In genomic region chr4:13067077-13067476, GRCh38 we compare ENCODE assay signal across 36 cellular contexts.
"Had no signal": no experiment of that assay in that cellular context is flagged by ENCODE, and none has a peak within 500 bp of the region (broad histone marks: within the 10 kb centered on the region; RNA-seq: fewer than 3 reads in every experiment).

No MANE protein-coding gene starts in this region.

- H3K27me3 ChIP-seq: MG63 had no signal

- DNase-seq: MG63, MM.1S, MV-4-11, NCI-H1048, NCI-H1092, NCI-H1092 treated with DMSO at 0.1 percent for 48 hours, NCI-H1105, NCI-H1105 treated with DMSO at 0.1 percent for 48 hours, NCI-H1417, NCI-H1417 treated with DMSO at 0.1 percent for 48 hours, NCI-H1436, NCI-H1436 treated with DMSO at 0.1 percent for 48 hours, NCI-H146, NCI-H1694, NCI-H1694 treated with DMSO at 0.1 percent for 48 hours, NCI-H187, NCI-H187 treated with DMSO at 0.1 percent for 48 hours, NCI-H1930, NCI-H2029, NCI-H2029 treated with DMSO at 0.1 percent for 48 hours, NCI-H2081, NCI-H2081 treated with DMSO at 0.1 percent for 48 hours, NCI-H2107, NCI-H2171, NCI-H2171 treated with DMSO at 0.1 percent for 48 hours, NCI-H2227 treated with DMSO at 0.1 percent for 48 hours, NCI-H226, NCI-H345, NCI-H446, NCI-H446 treated with DMSO at 0.1 percent for 48 hours, NCI-H510A, NCI-H510A treated with DMSO at 0.1 percent for 48 hours, NCI-H524, NCI-H524 treated with DMSO at 0.1 percent for 48 hours, NCI-H526, NCI-H526 treated with DMSO at 0.1 percent for 48 hours had no signal

- H3K36me3 ChIP-seq: MG63 had no signal

- H3K9me3 ChIP-seq: MG63 had no signal

- H3K4me3 ChIP-seq: MG63 had no signal
